In genomic region chr14:64194404-64194803, GRCh38 we compare ENCODE assay signal across 1 cellular context.
TF ChIP-seq lines count a peak whose summit lies in the region.

No MANE protein-coding gene starts in this region.

TF ChIP-seq in K562, 482 proteins besides CTCF, POLR2A, EP300 and RAD21 (continued from another document):
- TF ChIP-seq NFE2 (IDR thresholded peaks at IDR 0.05; ENCODE audit: low read depth) (peak; percentile 92), ZNF583 (CRISPR knock-in tag; IDR thresholded peaks at IDR 0.05) (no peak), DPF2 (IDR thresholded peaks at IDR 0.05) (peak; percentile 45; the same call in 1 of the 2 replicates), CCAR2 (IDR thresholded peaks at IDR 0.05; ENCODE audit: low read depth, low read length) (no peak), ARID1B (IDR thresholded peaks at IDR 0.05) (0 out of 2 replicates have a peak, but pooled peaks have one; percentile 26), CBX3 (IDR thresholded peaks at IDR 0.05; ENCODE audit: borderline replicate concordance in 1 of 2, low read length in 2 of 2) (no peak), LCOR (CRISPR knock-in tag; IDR thresholded peaks at IDR 0.05) (no peak), MAFK (IDR thresholded peaks at IDR 0.05; ENCODE audit: low read length) (peak; percentile 66; the same call in 1 of the 2 replicates), CREB5 (CRISPR knock-in tag; IDR thresholded peaks at IDR 0.05) (no peak), CBFA2T3 (IDR thresholded peaks at IDR 0.05) (peak; percentile 13; the same call in 1 of the 2 replicates), CBFA2T2 (conservative IDR thresholded peaks at IDR 0.05) (no peak), BACH1 (tag; IDR thresholded peaks at IDR 0.05) (peak; percentile 73; the same call in 1 of the 2 replicates), C11orf30 (IDR thresholded peaks at IDR 0.05; ENCODE audit: low read depth) (peak; percentile 85), TRIM24 (IDR thresholded peaks at IDR 0.05) (no peak), SMARCA4 (IDR thresholded peaks at IDR 0.05) (0 out of 2 replicates have a peak, but pooled peaks have one; percentile 27), NFE2L1 (tag; IDR thresholded peaks at IDR 0.05; ENCODE audit: borderline replicate concordance, low read depth) (peak; percentile 66; the same call in 1 of the 2 replicates), RB1 (IDR thresholded peaks at IDR 0.05; ENCODE audit: low read depth) (no peak), ZNF316 (IDR thresholded peaks at IDR 0.05) (peak; percentile 80), ZEB2 (IDR thresholded peaks at IDR 0.05) (peak; percentile 58), SAFB (IDR thresholded peaks at IDR 0.05; ENCODE audit: borderline replicate concordance, low read depth, low read length) (no peak), MAFG (tag; conservative IDR thresholded peaks at IDR 0.05) (peak; percentile 90)
TF ChIP-seq in K562: peak in this region for 14.
